Comparison of ENCODE assay signal across 8 cellular contexts in genomic region chr11:126416542-126417090, GRCh38.
DNase-seq lines count a peak whose midpoint lies in the region; ATAC-seq and TF ChIP-seq lines count a peak whose summit lies in the region.

No MANE protein-coding gene starts in this region.

- H3K9me3 ChIP-seq in BLaER1 = no peaks in the 10 kb centered on the region
- no peaks in the 10 kb centered on the region for H3K9me3 ChIP-seq in HUES64 (ENCODE audit: insufficient read depth, low read depth, low read length)

- peak overlapping the region; percentile 72 for H3K9ac ChIP-seq in BLaER1
- peak overlapping the region; percentile 43; the same call in 1 of the 2 replicates for H3K9ac ChIP-seq in HUES64 (ENCODE audit: low read depth, low read length)

- H4K20me1 ChIP-seq in BLaER1 = no peaks in the 10 kb centered on the region

- no peaks in the 10 kb centered on the region for H3K27me3 Mint-ChIP-seq in chondrocyte (ENCODE audit: low read depth)

- peak overlapping the region; percentile 22 for H3K27ac Mint-ChIP-seq in chondrocyte (ENCODE audit: unreplicated experiment)

- peak overlapping the region; percentile 74 for H3K4me2 ChIP-seq in BLaER1

- H3K27ac ChIP-seq in BLaER1 (peak overlapping the region; percentile 74), HUES64 (ENCODE audit: low read depth, low read length) (no peak overlapping the region)

- peak; percentile 56 for ATAC-seq in GM19468 (IDR thresholded peaks at IDR 0.05; ENCODE audit: extremely low read depth, unreplicated experiment)

- no peak for TF ChIP-seq CTCF in chondrocyte (IDR thresholded peaks at IDR 0.05)

- no peaks in the 10 kb centered on the region for H3K27me3 ChIP-seq in BLaER1
- H3K27me3 ChIP-seq in HUES64 (ENCODE audit: insufficient read depth, low read length) = peaks cover 5% of the 10 kb centered on the region; the same call in 1 of the 2 replicates

- H3K36me3 ChIP-seq in BLaER1 (peaks cover 42% of the 10 kb centered on the region), HUES64 (ENCODE audit: insufficient read depth, low read length) (no peaks in the 10 kb centered on the region)

- H3K36me3 Mint-ChIP-seq in chondrocyte (ENCODE audit: low read depth) = peaks cover 11% of the 10 kb centered on the region

- H3K4me3 ChIP-seq in BLaER1 = peak overlapping the region; percentile 64
- peak overlapping the region; percentile 52 for H3K4me3 ChIP-seq in HUES64 (ENCODE audit: low read length)

- WGBS in HUES64 = 22% methylated on average over 52 of the region's 52 CpGs

- H3K4me3 Mint-ChIP-seq in chondrocyte (ENCODE audit: unreplicated experiment) = no peak overlapping the region

- H3K4me1 ChIP-seq in BLaER1 (peaks cover 51% of the 10 kb centered on the region), HUES64 (ENCODE audit: insufficient read depth, low read length) (no peaks in the 10 kb centered on the region)

- H3K4me1 Mint-ChIP-seq in chondrocyte (ENCODE audit: low read depth) = peaks cover 29% of the 10 kb centered on the region

- peak; percentile 84 for DNase-seq in activated CD4-positive, alpha-beta T cell treated with anti-CD3 and anti-CD28 coated beads for 48 hours
- no peak for DNase-seq in chondrocyte (ENCODE audit: low spot score)
- DNase-seq in kidney tubule cell (ENCODE audit: low spot score) = peak; percentile 72
- DNase-seq in stimulated activated CD4-positive, alpha-beta T cell treated with anti-CD3 and anti-CD28 coated beads, Interleukin-15, amount 100 ng/mL, for 48 hours (ENCODE audit: low read depth in 2 of 2) = peak; percentile 55 to 63
- DNase-seq in cortex of kidney (lab: John Stamatoyannopoulos, UW) = no peak

- no peaks in the 10 kb centered on the region for H3K9me3 Mint-ChIP-seq in chondrocyte (ENCODE audit: low read depth)

Comparison
In these comparisons a context has a peak if more than half of its experiments do, and no peak if none do; other contexts are left out.
1. DNase-seq: peak in activated CD4-positive, alpha-beta T cell treated with anti-CD3 and anti-CD28 coated beads for 48 hours (single experiment), kidney tubule cell (single experiment) and stimulated activated CD4-positive, alpha-beta T cell treated with anti-CD3 and anti-CD28 coated beads, Interleukin-15, amount 100 ng/mL, for 48 hours (2 of 2); none in chondrocyte (single experiment) and cortex of kidney (single experiment).